ENCODE assay signal across 9 cellular contexts in the genomic region with DNA sequence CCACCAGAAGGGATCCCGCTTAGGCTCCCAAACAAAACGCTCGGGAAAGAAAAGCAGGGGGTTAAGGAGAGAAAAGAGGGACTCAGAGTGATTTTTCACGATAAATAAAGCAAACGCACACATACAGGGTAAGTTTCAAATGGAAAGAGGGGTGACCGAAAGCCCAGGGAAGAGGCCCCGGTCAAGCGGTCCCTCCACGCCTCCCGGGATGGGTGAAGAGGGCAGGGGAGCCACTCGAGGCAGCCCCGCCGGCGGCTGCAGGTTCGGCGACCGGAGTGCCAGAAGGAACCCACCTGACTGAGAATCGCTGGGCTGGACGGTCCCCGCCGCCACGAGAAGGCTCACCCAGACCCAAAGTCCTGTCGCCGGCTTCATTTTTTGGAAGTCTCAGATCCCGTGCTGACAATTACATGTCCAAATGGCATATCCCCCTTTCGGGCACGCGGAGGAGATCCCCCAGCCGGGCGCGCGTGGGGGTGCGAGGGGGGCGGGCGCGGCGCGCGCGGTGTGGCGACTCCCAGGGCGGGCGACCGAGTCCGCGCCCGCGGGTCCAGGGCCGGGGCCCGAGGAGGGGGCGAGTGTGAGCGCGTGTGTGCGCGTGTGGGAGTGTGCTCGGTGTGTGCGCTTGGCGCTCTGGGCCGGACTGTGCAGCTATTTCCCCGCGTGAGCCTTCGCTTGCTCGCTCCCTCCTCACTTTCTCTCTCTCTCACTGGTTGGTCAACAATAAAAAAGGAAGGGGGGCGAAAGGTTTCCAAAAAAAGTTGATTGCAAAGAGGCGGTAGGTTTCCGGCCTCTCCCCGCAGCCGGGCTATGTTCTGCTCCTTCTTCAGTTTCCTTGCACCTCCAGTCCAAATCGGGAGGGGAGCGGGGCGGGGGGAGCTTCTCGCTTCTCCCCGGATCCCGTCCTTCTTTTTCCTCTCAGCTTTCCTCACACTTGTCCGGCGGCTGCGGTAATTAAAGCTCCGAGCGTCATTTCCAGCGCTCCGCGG. TPM values are rescaled to one million over a fixed set of nuclear protein-coding genes. Genes with fewer than 3 reads are reported as not detected.
DNase-seq lines count a peak whose midpoint lies in the region; ATAC-seq lines count a peak whose summit lies in the region.
"Had no signal": no experiment of that assay in that cellular context is flagged by ENCODE, and none has a peak within 500 bp of the region (broad histone marks: within the 10 kb centered on the region; RNA-seq: fewer than 3 reads in every experiment).

A gene (minus strand): TSS at position 647 of the 989 bp plus-strand sequence. CDS start 272 bp downstream, at position 375.

- intact Hi-C loops in left cardiac atrium (cut with DNase I), result loop anchor here in 1 of 2 donors (5.0 kb wide), 1 partner anchor 391 kb away; no protein-coding TSS in a partner anchor
- intact Hi-C loops in posterior cingulate gyrus (cut with DNase I), result loop anchor here (5.0 to 10.0 kb wide), 2 partner anchors 124 to 176 kb away; no protein-coding TSS in a partner anchor

- POLR2A ChIA-PET in activated CD8-positive, alpha-beta T cell treated with anti-CD3 and anti-CD28 coated beads, Interleukin-2, amount 10 ng/mL, durations not matched to agents 7 days and 5 days (lab: Charles Lee), result no interaction called here

- H3K4me1 Mint-ChIP-seq in stimulated activated naive CD8-positive, alpha-beta T cell treated with anti-CD3 and anti-CD28 coated beads, Interleukin-15, Interleukin-2, amounts not matched to agents 100 ng/mL and 50 ng/mL, for 24 hours (ENCODE audit: low read depth), result peaks cover 18% of the 10 kb centered on the region
- H3K4me1 Mint-ChIP-seq in activated CD8-positive, alpha-beta T cell treated with anti-CD3 and anti-CD28 coated beads, Interleukin-2, amount 10 ng/mL, durations not matched to agents 7 days and 5 days (ENCODE audit: low read depth), result peaks cover 16% of the 10 kb centered on the region

- no peaks in the 10 kb centered on the region for H3K9me3 Mint-ChIP-seq in stimulated activated naive CD8-positive, alpha-beta T cell treated with anti-CD3 and anti-CD28 coated beads, Interleukin-15, Interleukin-2, amounts not matched to agents 100 ng/mL and 50 ng/mL, for 24 hours
- no peaks in the 10 kb centered on the region for H3K9me3 Mint-ChIP-seq in activated CD8-positive, alpha-beta T cell treated with anti-CD3 and anti-CD28 coated beads, Interleukin-2, amount 10 ng/mL, durations not matched to agents 7 days and 5 days (ENCODE audit: insufficient read depth)
- H3K9me3 Mint-ChIP-seq: activated naive CD4-positive, alpha-beta T cell treated with anti-CD3 and anti-CD28 coated beads, Interleukin-2, amount 50 U/mL, for 24 hours had no signal

- CTCF ChIA-PET in activated CD8-positive, alpha-beta T cell treated with anti-CD3 and anti-CD28 coated beads, Interleukin-2, amount 10 ng/mL, durations not matched to agents 7 days and 5 days (lab: Charles Lee), result no interaction called here

- H3K27me3 Mint-ChIP-seq in stimulated activated naive CD8-positive, alpha-beta T cell treated with anti-CD3 and anti-CD28 coated beads, Interleukin-15, Interleukin-2, amounts not matched to agents 100 ng/mL and 50 ng/mL, for 24 hours, result peaks cover 69% of the 10 kb centered on the region
- H3K27me3 Mint-ChIP-seq in activated CD8-positive, alpha-beta T cell treated with anti-CD3 and anti-CD28 coated beads, Interleukin-2, amount 10 ng/mL, durations not matched to agents 7 days and 5 days (ENCODE audit: low read depth), result peaks cover 49% of the 10 kb centered on the region

- no peak for ATAC-seq in stimulated activated naive CD8-positive, alpha-beta T cell treated with anti-CD3 and anti-CD28 coated beads, Interleukin-15, Interleukin-2, amounts not matched to agents 100 U/mL and 50 U/mL, for 24 hours
- ATAC-seq in activated CD8-positive, alpha-beta T cell treated with anti-CD3 and anti-CD28 coated beads, Interleukin-2, amount 10 ng/mL, durations not matched to agents 7 days and 5 days, result no peak
- ATAC-seq in left cardiac atrium (peak; percentile 61 to 64), GM21786 (IDR thresholded peaks at IDR 0.05; ENCODE audit: unreplicated experiment) (no peak)

- no peak within 1 kb of the TSS for H3K27ac Mint-ChIP-seq in stimulated activated naive CD8-positive, alpha-beta T cell treated with anti-CD3 and anti-CD28 coated beads, Interleukin-15, Interleukin-2, amounts not matched to agents 100 ng/mL and 50 ng/mL, for 24 hours
- no peak within 1 kb of the TSS for H3K27ac Mint-ChIP-seq in activated CD8-positive, alpha-beta T cell treated with anti-CD3 and anti-CD28 coated beads, Interleukin-2, amount 10 ng/mL, durations not matched to agents 7 days and 5 days
- H3K27ac Mint-ChIP-seq: activated naive CD4-positive, alpha-beta T cell treated with anti-CD3 and anti-CD28 coated beads, Interleukin-2, amount 50 U/mL, for 24 hours had no signal

- H3K4me3 Mint-ChIP-seq in stimulated activated naive CD8-positive, alpha-beta T cell treated with anti-CD3 and anti-CD28 coated beads, Interleukin-15, Interleukin-2, amounts not matched to agents 100 ng/mL and 50 ng/mL, for 24 hours, result peak within 1 kb of the TSS; percentile 23
- peak within 1 kb of the TSS; percentile 59 for H3K4me3 Mint-ChIP-seq in activated CD8-positive, alpha-beta T cell treated with anti-CD3 and anti-CD28 coated beads, Interleukin-2, amount 10 ng/mL, durations not matched to agents 7 days and 5 days
- H3K4me3 Mint-ChIP-seq: activated naive CD4-positive, alpha-beta T cell treated with anti-CD3 and anti-CD28 coated beads, Interleukin-2, amount 50 U/mL, for 24 hours had no signal

- no peak for DNase-seq in stimulated activated naive CD8-positive, alpha-beta T cell treated with anti-CD3 and anti-CD28 coated beads, Interleukin-15, Interleukin-2, amounts not matched to agents 100 U/mL and 50 U/mL, for 24 hours
- no peak for DNase-seq in activated CD8-positive, alpha-beta T cell treated with anti-CD3 and anti-CD28 coated beads, Interleukin-2, amount 10 ng/mL, durations not matched to agents 7 days and 5 days
- DNase-seq in left cardiac atrium (peak; percentile 33), posterior cingulate gyrus (peak; percentile 12 to 85 (median 31)), ACHN (no peak), NCI-H524 treated with DMSO at 0.1 percent for 48 hours (lab: John Stamatoyannopoulos, UW) (no peak)

- in situ Hi-C loops in ACHN (cut with HindIII; ENCODE audit: low pct_ligation_motif_present, low pct_unique_long_range_greater_than_20kb, low sequenced_read_pairs), result no loop called here

- H3K36me3 Mint-ChIP-seq in stimulated activated naive CD8-positive, alpha-beta T cell treated with anti-CD3 and anti-CD28 coated beads, Interleukin-15, Interleukin-2, amounts not matched to agents 100 ng/mL and 50 ng/mL, for 24 hours (ENCODE audit: low read depth), result no peaks in the 10 kb centered on the region
- H3K36me3 Mint-ChIP-seq in activated CD8-positive, alpha-beta T cell treated with anti-CD3 and anti-CD28 coated beads, Interleukin-2, amount 10 ng/mL, durations not matched to agents 7 days and 5 days (ENCODE audit: low read depth), result no peaks in the 10 kb centered on the region

RNA-seq across cellular contexts. Expression of the gene that starts here (rescaled TPM):
- not detected for total RNA-seq in activated CD8-positive, alpha-beta T cell treated with anti-CD3 and anti-CD28 coated beads, Interleukin-2, amount 10 ng/mL, durations not matched to agents 7 days and 5 days
- total RNA-seq in left cardiac atrium, result 10 to 100 TPM; 17.9 to 20.6 TPM

Comparison
In these comparisons a context has a peak if more than half of its experiments do, and no peak if none do; other contexts are left out.
1. RNA of the gene that starts here (total RNA-seq): 17.9 to 20.6 TPM in left cardiac atrium; not detected in activated CD8-positive, alpha-beta T cell treated with anti-CD3 and anti-CD28 coated beads, Interleukin-2, amount 10 ng/mL, durations not matched to agents 7 days and 5 days; every median in the first group is over 10 times any median in the second.
2. ATAC-seq: peak in left cardiac atrium (2 of 2); none in stimulated activated naive CD8-positive, alpha-beta T cell treated with anti-CD3 and anti-CD28 coated beads, Interleukin-15, Interleukin-2, amounts not matched to agents 100 U/mL and 50 U/mL, for 24 hours (single experiment), activated CD8-positive, alpha-beta T cell treated with anti-CD3 and anti-CD28 coated beads, Interleukin-2, amount 10 ng/mL, durations not matched to agents 7 days and 5 days (single experiment) and GM21786 (single experiment).
3. DNase-seq: peak in left cardiac atrium (single experiment) and posterior cingulate gyrus (10 of 10); none in stimulated activated naive CD8-positive, alpha-beta T cell treated with anti-CD3 and anti-CD28 coated beads, Interleukin-15, Interleukin-2, amounts not matched to agents 100 U/mL and 50 U/mL, for 24 hours (single experiment), activated CD8-positive, alpha-beta T cell treated with anti-CD3 and anti-CD28 coated beads, Interleukin-2, amount 10 ng/mL, durations not matched to agents 7 days and 5 days (single experiment), ACHN (single experiment) and NCI-H524 treated with DMSO at 0.1 percent for 48 hours (single experiment).